In genomic region chr17:39704821-39705551, GRCh38 we compare ENCODE assay signal across 9 cellular contexts. TPM values are rescaled to one million over a fixed set of nuclear protein-coding genes. Genes with fewer than 3 reads are reported as not detected.
DNase-seq lines count a peak whose midpoint lies in the region; ATAC-seq and TF ChIP-seq lines count a peak whose summit lies in the region.
"Had no signal": no experiment of that assay in that cellular context is flagged by ENCODE, and none has a peak within 500 bp of the region (broad histone marks: within the 10 kb centered on the region; RNA-seq: fewer than 3 reads in every experiment).

No MANE protein-coding gene starts in this region.

- H2AFZ ChIP-seq in fibroblast of lung (ENCODE audit: low read length): no peak overlapping the region

- H3K79me2 ChIP-seq in fibroblast of lung (ENCODE audit: control insufficient read depth, insufficient read depth, low read length): peaks cover 12% of the 10 kb centered on the region

- H3K4me2 ChIP-seq in fibroblast of lung (ENCODE audit: extremely low read depth, insufficient read depth, low read length): no peak overlapping the region

- H3K27me3 ChIP-seq in NT2/D1 (ENCODE audit: insufficient read depth, insufficient read length) (no peaks in the 10 kb centered on the region), fibroblast of lung (ENCODE audit: control insufficient read depth, insufficient read depth, low read length) (no peaks in the 10 kb centered on the region)

- peaks cover 32% of the 10 kb centered on the region for H3K4me1 ChIP-seq in NT2/D1 (ENCODE audit: insufficient read depth, insufficient read length)
- H3K4me1 ChIP-seq in fibroblast of lung (ENCODE audit: control insufficient read depth, extremely low read depth, insufficient read depth, low read length): peaks cover 4% of the 10 kb centered on the region

- H3K27ac ChIP-seq in fibroblast of lung (ENCODE audit: insufficient read depth, low read length): no peak overlapping the region

- H3K9me3 ChIP-seq in NT2/D1 (ENCODE audit: insufficient read depth, low read length) (no peaks in the 10 kb centered on the region), fibroblast of lung (ENCODE audit: control insufficient read depth, insufficient read depth, low read depth, low read length) (no peaks in the 10 kb centered on the region)

- no peak overlapping the region for H3K4me3 Mint-ChIP-seq in endothelial cell (ENCODE audit: unreplicated experiment)

- ATAC-seq in stimulated activated naive CD8-positive, alpha-beta T cell treated with anti-CD3 and anti-CD28 coated beads, Interleukin-15, Interleukin-2, amounts not matched to agents 100 U/mL and 50 U/mL, for 24 hours: no peak

- peak overlapping the region; percentile 63 for H3K9ac ChIP-seq in NT2/D1 (ENCODE audit: insufficient read length, low read depth)
- H3K9ac ChIP-seq in fibroblast of lung (ENCODE audit: insufficient read depth, low read length): no peak overlapping the region

- H4K20me1 ChIP-seq in fibroblast of lung (ENCODE audit: control insufficient read depth, extremely low read depth, insufficient read depth, low read length): no peaks in the 10 kb centered on the region

- TF ChIP-seq CTCF in fibroblast of lung (conservative IDR thresholded peaks at IDR 0.05 in 1 of 2, IDR thresholded peaks at IDR 0.05 in 1 of 2; ENCODE audit: low read depth in 1 of 2, low read length in 2 of 2) (peak; percentile 30 to 39), endothelial cell (IDR thresholded peaks at IDR 0.05; ENCODE audit: unreplicated experiment) (no peak)

- H3K36me3 ChIP-seq in NT2/D1 (ENCODE audit: insufficient read depth, insufficient read length, low read length) (peaks cover 55% of the 10 kb centered on the region), fibroblast of lung (ENCODE audit: control insufficient read depth, insufficient read depth, low read length) (peaks cover 10% of the 10 kb centered on the region)

- no peak overlapping the region for H3K27ac Mint-ChIP-seq in endothelial cell (ENCODE audit: unreplicated experiment)

- DNase-seq in AG08395 (ENCODE audit: low spot score): peak; percentile 41
- no peak for DNase-seq in NT2/D1 (ENCODE audit: low read depth, low spot score)
- peak; percentile 33 to 38 for DNase-seq in fibroblast of lung (ENCODE audit: low read depth in 2 of 2)
- peak; percentile 81 for DNase-seq in myocyte (ENCODE audit: low read depth)
- DNase-seq in NCI-H1092 treated with DMSO at 0.1 percent for 48 hours (lab: John Stamatoyannopoulos, UW): no peak
- DNase-seq in endothelial cell (ENCODE audit: low spot score): no peak
- DNase-seq in stimulated activated naive CD8-positive, alpha-beta T cell treated with anti-CD3 and anti-CD28 coated beads, Interleukin-15, Interleukin-2, amounts not matched to agents 100 U/mL and 50 U/mL, for 24 hours: no peak
- no peak for DNase-seq in 8988T
- DNase-seq: T-helper 9 cell had no signal

- H3K4me3 ChIP-seq in NT2/D1 (ENCODE audit: insufficient read length, low read depth) (no peak overlapping the region), fibroblast of lung (replicated peaks in 1 of 4; ENCODE audit: control extremely low read depth in 1 of 4, insufficient read depth in 1 of 4, low read depth in 3 of 4, low read length in 4 of 4) (no peak overlapping the region)

- H3K27me3 Mint-ChIP-seq in endothelial cell (ENCODE audit: unreplicated experiment): peaks cover 6% of the 10 kb centered on the region

- no peaks in the 10 kb centered on the region for H3K9me3 Mint-ChIP-seq in endothelial cell (ENCODE audit: unreplicated experiment)

- H3K4me1 Mint-ChIP-seq in endothelial cell (ENCODE audit: unreplicated experiment): peaks cover 13% of the 10 kb centered on the region

- H3K36me3 Mint-ChIP-seq in endothelial cell (ENCODE audit: low read depth, unreplicated experiment): peaks cover 4% of the 10 kb centered on the region

RNA-seq across cellular contexts. Expression of gene ERBB2, which starts 5.1 kb away (rescaled TPM):
- total RNA-seq in fibroblast of lung (24.7 and 33.9 TPM in 2 replicates), myocyte (87.4 and 119 TPM in 2 replicates), endothelial cell (ENCODE audit: unreplicated experiment) (49.0 TPM)
- 24.7 and 25.0 TPM in 2 replicates for polyA plus RNA-seq in fibroblast of lung
- polyA plus RNA-seq in fibroblast of lung (2012): 33.0 and 37.0 TPM in 2 replicates
- polyA minus RNA-seq in fibroblast of lung (ENCODE audit: low replicate concordance): 184 and 211 TPM in 2 replicates
- 74.7 TPM for polyA plus RNA-seq in myocyte (2012)

RNA-seq across cellular contexts. Expression of gene PGAP3, which starts 17.1 kb away (rescaled TPM):
- total RNA-seq in fibroblast of lung (8.8 and 10.8 TPM in 2 replicates), myocyte (17.1 TPM in 2 replicates), endothelial cell (ENCODE audit: unreplicated experiment) (11.2 TPM)
- 5.9 and 7.9 TPM in 2 replicates for polyA plus RNA-seq in fibroblast of lung
- 7.8 and 7.9 TPM in 2 replicates for polyA plus RNA-seq in fibroblast of lung (2012)
- 9.0 and 52.0 TPM in 2 replicates for polyA minus RNA-seq in fibroblast of lung (ENCODE audit: low replicate concordance)
- polyA plus RNA-seq in myocyte (2012): 16.7 TPM

RNA-seq across cellular contexts. Expression of gene MIEN1, which starts 25.3 kb away (rescaled TPM):
- total RNA-seq in fibroblast of lung (18.2 and 25.6 TPM in 2 replicates), myocyte (47.9 and 55.2 TPM in 2 replicates), endothelial cell (ENCODE audit: unreplicated experiment) (15.5 TPM)
- polyA plus RNA-seq in fibroblast of lung: 58.0 and 66.2 TPM in 2 replicates
- polyA plus RNA-seq in fibroblast of lung (2012): 77.5 and 83.3 TPM in 2 replicates
- polyA minus RNA-seq in fibroblast of lung (ENCODE audit: low replicate concordance): 45.7 and 76.8 TPM in 2 replicates
- 93.3 TPM for polyA plus RNA-seq in myocyte (2012)

RNA-seq across cellular contexts. Expression of gene GRB7, which starts 32.8 kb away (rescaled TPM):
- under 0.01 and 0.77 TPM in 2 replicates for total RNA-seq in fibroblast of lung
- 0.07 TPM in 2 replicates for polyA plus RNA-seq in fibroblast of lung
- polyA plus RNA-seq in fibroblast of lung (2012): 0.36 and 0.40 TPM in 2 replicates
- polyA minus RNA-seq in fibroblast of lung (ENCODE audit: low replicate concordance): not detected in 2 replicates
- total RNA-seq in myocyte: not detected in 2 replicates
- 0.11 TPM for polyA plus RNA-seq in myocyte (2012)
- 1.3 TPM for total RNA-seq in endothelial cell (ENCODE audit: unreplicated experiment)

RNA-seq across cellular contexts. Expression of gene PNMT, which starts 36.7 kb away (rescaled TPM):
- not detected in 2 replicates for total RNA-seq in fibroblast of lung
- polyA plus RNA-seq in fibroblast of lung: not detected in 2 replicates
- not detected in 2 replicates for polyA plus RNA-seq in fibroblast of lung (2012)
- polyA minus RNA-seq in fibroblast of lung (ENCODE audit: low replicate concordance): not detected in 2 replicates
- 0.96 and 1.7 TPM in 2 replicates for total RNA-seq in myocyte
- polyA plus RNA-seq in myocyte (2012): 0.26 TPM
- not detected for total RNA-seq in endothelial cell (ENCODE audit: unreplicated experiment)

Comparison
In these comparisons a context has a peak if more than half of its experiments do, and no peak if none do; other contexts are left out.
1. DNase-seq: peak in AG08395 (single experiment), fibroblast of lung (2 of 2) and myocyte (single experiment); none in NT2/D1 (single experiment), NCI-H1092 treated with DMSO at 0.1 percent for 48 hours (single experiment), endothelial cell (single experiment), stimulated activated naive CD8-positive, alpha-beta T cell treated with anti-CD3 and anti-CD28 coated beads, Interleukin-15, Interleukin-2, amounts not matched to agents 100 U/mL and 50 U/mL, for 24 hours (single experiment) and 8988T (single experiment).